8 cellular contexts compared by ENCODE assay signal in the genomic region with DNA sequence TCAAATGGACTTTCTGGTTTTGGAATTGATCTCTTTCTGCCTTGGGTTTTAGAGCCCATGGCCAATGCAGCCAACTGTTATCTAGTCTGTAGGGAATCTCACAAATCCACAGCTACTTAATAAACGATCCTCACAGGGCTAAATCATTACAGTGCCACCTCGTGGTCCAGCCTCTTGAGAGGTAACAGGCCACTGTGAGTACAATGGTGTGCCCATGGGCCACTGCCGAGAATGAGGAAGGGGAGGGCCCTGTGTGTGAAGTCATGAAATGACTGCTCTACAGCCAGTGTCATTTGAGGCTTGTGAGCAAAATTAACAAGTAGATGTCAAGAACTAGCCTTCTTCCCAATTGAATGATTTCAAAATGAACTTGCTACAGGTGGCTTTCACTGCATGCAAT. TPM values are rescaled to one million over a fixed set of nuclear protein-coding genes. Genes with fewer than 3 reads are reported as not detected.
DNase-seq lines count a peak whose midpoint lies in the region; ATAC-seq and TF ChIP-seq lines count a peak whose summit lies in the region.

No MANE protein-coding gene starts in this region.

- TF ChIP-seq EP300 in gastroesophageal sphincter (IDR thresholded peaks at IDR 0.05) (no peak), esophagus muscularis mucosa (IDR thresholded peaks at IDR 0.05) (no peak)

- no peak overlapping the region for H3K4me3 ChIP-seq in AG09309 (ENCODE audit: control insufficient read depth, low read depth, low read length)
- no peak overlapping the region for H3K4me3 ChIP-seq in astrocyte of the cerebellum (ENCODE audit: low read depth, low read length)
- H3K4me3 ChIP-seq in gastroesophageal sphincter = no peak overlapping the region
- no peak overlapping the region for H3K4me3 ChIP-seq in esophagus muscularis mucosa

- H3K27me3 ChIP-seq in gastroesophageal sphincter = no peaks in the 10 kb centered on the region
- peaks cover 0 to 6% (median 0%) of the 10 kb centered on the region in 4 donors for H3K27me3 ChIP-seq in esophagus muscularis mucosa

- intact Hi-C loops in esophagus muscularis mucosa (cut with DNase I) = loop anchor here (1.0 kb wide), 1 partner anchor 493 kb away; no protein-coding TSS in a partner anchor

- 10 to 68% methylated on average over 2 to 3 of the region's 3 CpGs for WGBS in gastroesophageal sphincter (ENCODE audit: low coverage in 1 of 2), 2 donors
- WGBS in esophagus muscularis mucosa = 41% methylated on average over 3 of the region's 3 CpGs

- DNase-seq in AG09309 (ENCODE audit: low read depth) (no peak), MV-4-11 (lab: John Stamatoyannopoulos, UW) (peak; percentile 81), astrocyte of the cerebellum (ENCODE audit: low read depth) (no peak), mucosa of gallbladder (ENCODE audit: low spot score) (peak; percentile 58), SHP77 (lab: John Stamatoyannopoulos, UW) (no peak), esophagus muscularis mucosa (ENCODE audit: extremely low spot score) (no peak)

- H3K27ac ChIP-seq in gastroesophageal sphincter = no peak overlapping the region
- no peak overlapping the region for H3K27ac ChIP-seq in esophagus muscularis mucosa (replicated peaks in 1 of 4)

- ATAC-seq in GM18517 (IDR thresholded peaks at IDR 0.05; ENCODE audit: unreplicated experiment) = peak; percentile 57
- no peak for ATAC-seq in gastroesophageal sphincter

- H3K9me3 ChIP-seq in gastroesophageal sphincter (no peaks in the 10 kb centered on the region), esophagus muscularis mucosa (no peaks in the 10 kb centered on the region)

- H3K36me3 ChIP-seq in gastroesophageal sphincter (no peaks in the 10 kb centered on the region), esophagus muscularis mucosa (no peaks in the 10 kb centered on the region)

- TF ChIP-seq POLR2A in gastroesophageal sphincter (IDR thresholded peaks at IDR 0.05) (no peak), esophagus muscularis mucosa (IDR thresholded peaks at IDR 0.05; ENCODE audit: low read depth) (no peak)

- H3K4me1 ChIP-seq in gastroesophageal sphincter (peaks cover 0 to 22% (median 0%) of the 10 kb centered on the region in 3 donors), esophagus muscularis mucosa (peaks cover 0 to 21% (median 13%) of the 10 kb centered on the region in 4 donors)

- in situ Hi-C loops in astrocyte of the cerebellum (cut with HindIII; ENCODE audit: low sequenced_read_pairs) = loop anchor here (25.0 kb wide), 1 partner anchor 497 kb away; no protein-coding TSS in a partner anchor

- TF ChIP-seq CTCF in AG09309 (IDR thresholded peaks at IDR 0.05; ENCODE audit: control insufficient read depth, insufficient read depth, low read depth, low read length, missing control alignments) = peak; percentile 34
- peak; percentile 25 for TF ChIP-seq CTCF in astrocyte of the cerebellum (IDR thresholded peaks at IDR 0.05; ENCODE audit: low read depth, low read length, missing control alignments)
- TF ChIP-seq CTCF in gastroesophageal sphincter (IDR thresholded peaks at IDR 0.05) = peak in 1 of 4 experiments; percentile 37
- TF ChIP-seq CTCF in esophagus muscularis mucosa (IDR thresholded peaks at IDR 0.05) = peak in 1 of 3 experiments; percentile 37

RNA-seq across cellular contexts. Expression of a gene that starts 54.3 kb away (rescaled TPM):
- 10.4 TPM for total RNA-seq in mucosa of gallbladder
- total RNA-seq in gastroesophageal sphincter = 10 to 100 TPM; 18.2 to 71.5 (median 45.6) TPM
- 10 to 100 TPM; 32.8 to 69.7 (median 52.0) TPM for total RNA-seq in esophagus muscularis mucosa

RNA-seq across cellular contexts. Expression of a gene that starts 55.2 kb away (rescaled TPM):
- total RNA-seq in mucosa of gallbladder = 53.2 TPM
- total RNA-seq in gastroesophageal sphincter = 100 to 1,000 TPM in 1 of 4 donors, 10 to 100 TPM in 3; 49.9 to 131 (median 79.3) TPM
- 10 to 100 TPM; 33.5 to 61.8 (median 35.3) TPM for total RNA-seq in esophagus muscularis mucosa

Comparison
In these comparisons a context has a peak if more than half of its experiments do, and no peak if none do; other contexts are left out.
1. DNase-seq: peak in MV-4-11 (single experiment) and mucosa of gallbladder (single experiment); none in AG09309 (single experiment), astrocyte of the cerebellum (single experiment), SHP77 (0 of 2) and esophagus muscularis mucosa (single experiment).